Comparison of ENCODE assay signal across 11 cellular contexts in genomic region chr10:72061491-72061890, GRCh38. TPM values are rescaled to one million over a fixed set of nuclear protein-coding genes. Genes with fewer than 3 reads are reported as not detected.
DNase-seq lines count a peak whose midpoint lies in the region; ATAC-seq, FAIRE-seq and TF ChIP-seq lines count a peak whose summit lies in the region.
"Had no signal": no experiment of that assay in that cellular context is flagged by ENCODE, and none has a peak within 500 bp of the region (broad histone marks: within the 10 kb centered on the region; RNA-seq: fewer than 3 reads in every experiment).

No MANE protein-coding gene starts in this region.

- H3K4me1 Mint-ChIP-seq in activated T-cell treated with anti-CD3 and anti-CD28 coated beads, Interleukin-2, amount 50 U/mL, for 24 hours (ENCODE audit: low read depth), result peaks cover 29% of the 10 kb centered on the region
- H3K4me1 Mint-ChIP-seq in activated T-cell treated with anti-CD3 and anti-CD28 coated beads, Interleukin-2, amount 50 U/mL, for 4 hours (ENCODE audit: low read depth), result peaks cover 20% of the 10 kb centered on the region
- H3K4me1 Mint-ChIP-seq in brain, result peaks cover 44% of the 10 kb centered on the region
- peaks cover 9% of the 10 kb centered on the region for H3K4me1 Mint-ChIP-seq in progenitor cell of endocrine pancreas (ENCODE audit: low read depth)

- H3K4me3 Mint-ChIP-seq in activated T-cell treated with anti-CD3 and anti-CD28 coated beads, Interleukin-2, amount 50 U/mL, for 24 hours, result no peak overlapping the region
- no peak overlapping the region for H3K4me3 Mint-ChIP-seq in activated T-cell treated with anti-CD3 and anti-CD28 coated beads, Interleukin-2, amount 50 U/mL, for 4 hours
- H3K4me3 Mint-ChIP-seq in brain, result no peak overlapping the region
- no peak overlapping the region for H3K4me3 Mint-ChIP-seq in progenitor cell of endocrine pancreas (ENCODE audit: low read depth)

- H3K27ac ChIP-seq in RWPE1 (no peak overlapping the region), kidney (ENCODE audit: low read depth in 2 of 2, low read length in 2 of 2) (no peak overlapping the region)
- H3K27ac ChIP-seq: pancreas had no signal

- intact Hi-C loops in kidney (cut with DNase I), result no loop called here

- peak; percentile 13 to 37 for TF ChIP-seq CTCF in brain (conservative IDR thresholded peaks at IDR 0.05)
- TF ChIP-seq CTCF in progenitor cell of endocrine pancreas (IDR thresholded peaks at IDR 0.05; ENCODE audit: unreplicated experiment), result peak; percentile 19
- no peak for TF ChIP-seq CTCF in RWPE1 (conservative IDR thresholded peaks at IDR 0.05; ENCODE audit: low read depth)
- TF ChIP-seq CTCF in kidney (IDR thresholded peaks at IDR 0.05; ENCODE audit: borderline replicate concordance, extremely low read depth, insufficient read depth), result no peak

- H3K9me3 ChIP-seq in kidney (ENCODE audit: control insufficient read depth in 1 of 2, low read length in 2 of 2), result no peaks in the 10 kb centered on the region
- H3K9me3 ChIP-seq: pancreas had no signal

- no peaks in the 10 kb centered on the region for H3K9me3 Mint-ChIP-seq in activated T-cell treated with anti-CD3 and anti-CD28 coated beads, Interleukin-2, amount 50 U/mL, for 24 hours
- H3K9me3 Mint-ChIP-seq in activated T-cell treated with anti-CD3 and anti-CD28 coated beads, Interleukin-2, amount 50 U/mL, for 4 hours, result no peaks in the 10 kb centered on the region
- H3K9me3 Mint-ChIP-seq in brain (no peaks in the 10 kb centered on the region), progenitor cell of endocrine pancreas (ENCODE audit: low read depth) (no peaks in the 10 kb centered on the region)

- H3K36me3 Mint-ChIP-seq in activated T-cell treated with anti-CD3 and anti-CD28 coated beads, Interleukin-2, amount 50 U/mL, for 24 hours (ENCODE audit: low read depth), result peaks cover 56% of the 10 kb centered on the region
- peaks cover 6% of the 10 kb centered on the region for H3K36me3 Mint-ChIP-seq in activated T-cell treated with anti-CD3 and anti-CD28 coated beads, Interleukin-2, amount 50 U/mL, for 4 hours (ENCODE audit: insufficient read depth)
- peaks cover 8% of the 10 kb centered on the region for H3K36me3 Mint-ChIP-seq in brain
- H3K36me3 Mint-ChIP-seq in progenitor cell of endocrine pancreas (ENCODE audit: insufficient read depth), result peaks cover 2% of the 10 kb centered on the region

- CTCF ChIA-PET in RWPE1 (lab: Yijun Ruan, JAX), result interaction anchor here (0.8 to 1.3 kb wide), 3 partner anchors 13 to 165 kb away, joined by 3 to 4 read pairs (median 4); no protein-coding TSS in a partner anchor

- DNase-seq in activated T-cell treated with anti-CD3 and anti-CD28 coated beads, Interleukin-2, amount 50 U/mL, for 24 hours, result no peak
- no peak for DNase-seq in activated T-cell treated with anti-CD3 and anti-CD28 coated beads, Interleukin-2, amount 50 U/mL, for 4 hours
- DNase-seq in NAMALWA (ENCODE audit: low spot score) (peak; percentile 20), progenitor cell of endocrine pancreas (ENCODE audit: low spot score, unreplicated experiment) (no peak), RWPE1 (ENCODE audit: low spot score) (no peak), kidney (no peak), NCI-H1048 (lab: John Stamatoyannopoulos, UW) (no peak)
- DNase-seq: trophoblast cell had no signal

- no peaks in the 10 kb centered on the region for H3K27me3 Mint-ChIP-seq in activated T-cell treated with anti-CD3 and anti-CD28 coated beads, Interleukin-2, amount 50 U/mL, for 24 hours
- no peaks in the 10 kb centered on the region for H3K27me3 Mint-ChIP-seq in activated T-cell treated with anti-CD3 and anti-CD28 coated beads, Interleukin-2, amount 50 U/mL, for 4 hours (ENCODE audit: low read depth)
- H3K27me3 Mint-ChIP-seq in brain (no peaks in the 10 kb centered on the region), progenitor cell of endocrine pancreas (no peaks in the 10 kb centered on the region)

- no peaks in the 10 kb centered on the region for H3K4me1 ChIP-seq in kidney (ENCODE audit: control insufficient read depth in 1 of 2, insufficient read depth in 1 of 2, low read depth in 1 of 2, low read length in 2 of 2)

- no peaks in the 10 kb centered on the region for H3K36me3 ChIP-seq in kidney (ENCODE audit: control insufficient read depth in 1 of 2, insufficient read depth in 2 of 2, low read length in 2 of 2)
- H3K36me3 ChIP-seq: pancreas had no signal

- no peak overlapping the region for H3K9ac ChIP-seq in kidney (ENCODE audit: low read length in 2 of 2)

- no peak overlapping the region for H3K4me3 ChIP-seq in kidney (ENCODE audit: low read length in 2 of 2)
- H3K4me3 ChIP-seq: pancreas had no signal

- no peak for ATAC-seq in activated T-cell treated with anti-CD3 and anti-CD28 coated beads, Interleukin-2, amount 50 U/mL, for 4 hours
- ATAC-seq: pancreas had no signal

- POLR2A ChIA-PET in RWPE1 (lab: Yijun Ruan, JAX; ENCODE audit: low non-redundant PET), result interaction anchor here (0.6 kb wide), 1 partner anchor 535 kb away, joined by 6 read pairs; no protein-coding TSS in a partner anchor

- no peak for FAIRE-seq in kidney (lab: Jason Lieb, UNC)
- FAIRE-seq: GM18507, pancreas had no signal

- H3K27ac Mint-ChIP-seq in activated T-cell treated with anti-CD3 and anti-CD28 coated beads, Interleukin-2, amount 50 U/mL, for 24 hours, result peak overlapping the region; percentile 60
- H3K27ac Mint-ChIP-seq in brain (peak overlapping the region in 2 of 5 experiments; percentile 15 to 66), progenitor cell of endocrine pancreas (no peak overlapping the region)

RNA-seq across cellular contexts. Expression of gene SPOCK2, which starts 26.9 kb away (rescaled TPM):
- total RNA-seq in activated T-cell treated with anti-CD3 and anti-CD28 coated beads, Interleukin-2, amount 50 U/mL, for 4 hours, result 10 to 100 TPM; 74.7 to 85.7 (median 83.2) TPM
- 189 TPM for polyA plus RNA-seq in brain (ENCODE audit: insufficient read depth, low read depth, low replicate concordance)
- total RNA-seq in progenitor cell of endocrine pancreas, result 47.7 and 49.1 TPM in 2 replicates
- total RNA-seq in kidney, result 19.7 TPM
- polyA plus RNA-seq in kidney (ENCODE audit: insufficient read depth, low read depth, low replicate concordance), result 103 TPM

Comparison
In these comparisons a context has a peak if more than half of its experiments do, and no peak if none do; other contexts are left out.
1. CTCF ChIP-seq: peak in brain (2 of 2) and progenitor cell of endocrine pancreas (single experiment); none in RWPE1 (single experiment) and kidney (single experiment).